ENCODE assay signal across 8 cellular contexts in the genomic region with DNA sequence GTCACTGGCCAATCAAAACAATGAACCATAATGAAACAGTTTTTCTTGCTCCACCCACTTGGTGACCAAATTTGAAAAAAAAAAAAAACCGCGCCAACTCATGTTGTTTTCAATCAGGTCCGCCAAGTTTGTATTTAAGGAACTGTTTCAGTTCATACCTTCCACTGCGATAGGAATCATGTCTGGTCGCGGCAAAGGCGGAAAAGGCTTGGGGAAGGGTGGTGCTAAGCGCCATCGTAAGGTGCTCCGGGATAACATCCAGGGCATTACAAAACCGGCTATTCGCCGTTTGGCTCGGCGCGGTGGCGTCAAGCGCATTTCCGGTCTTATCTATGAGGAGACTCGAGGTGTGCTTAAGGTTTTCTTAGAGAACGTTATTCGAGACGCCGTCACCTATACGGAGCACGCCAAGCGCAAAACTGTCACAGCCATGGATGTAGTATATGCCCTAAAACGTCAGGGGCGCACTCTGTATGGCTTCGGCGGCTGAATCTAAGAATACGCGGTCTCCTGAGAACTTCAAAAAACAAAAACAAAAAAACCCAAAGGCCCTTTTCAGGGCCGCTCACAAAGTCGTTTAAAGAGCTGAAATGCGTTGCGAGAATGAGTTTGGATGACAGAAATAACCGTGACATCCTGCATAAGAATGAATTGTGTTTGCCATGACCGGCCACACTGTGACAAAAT. TPM values are rescaled to one million over a fixed set of nuclear protein-coding genes. Genes with fewer than 3 reads are reported as not detected.
DNase-seq lines count a peak whose midpoint lies in the region; TF ChIP-seq lines count a peak whose summit lies in the region.

No MANE protein-coding gene starts in this region.

- 0 out of 2 replicates have a peak, but pooled peaks cover 3% of the 10 kb centered on the region for H3F3A ChIP-seq in OCI-LY1 (ENCODE audit: insufficient read depth, low read length)

- TF ChIP-seq CTCF in GM20000 (IDR thresholded peaks at IDR 0.05; ENCODE audit: extremely low read depth, missing control alignments) (no peak), OCI-LY1 (IDR thresholded peaks at IDR 0.05; ENCODE audit: low read length) (peak; percentile 44; the same call in 1 of the 2 replicates)

- no peaks in the 10 kb centered on the region for H3K27me3 ChIP-seq in OCI-LY1 (ENCODE audit: insufficient read depth, low read length)
- H3K27me3 ChIP-seq in mononuclear cell (ENCODE audit: insufficient read depth, low read length) = no peaks in the 10 kb centered on the region

- H3K9me3 ChIP-seq in OCI-LY1 (ENCODE audit: low read length) = 0 out of 2 replicates have a peak, but pooled peaks cover 6% of the 10 kb centered on the region
- H3K9me3 ChIP-seq in mononuclear cell (ENCODE audit: low read depth, low read length) = no peaks in the 10 kb centered on the region

- no peaks in the 10 kb centered on the region for H3K9me2 ChIP-seq in OCI-LY1 (ENCODE audit: low read depth, low read length)

- H3K36me3 ChIP-seq in OCI-LY1 (ENCODE audit: insufficient read depth, low read length) = no peaks in the 10 kb centered on the region

- peak overlapping the region; percentile 61 for H3K4me3 ChIP-seq in OCI-LY1 (ENCODE audit: low read depth, low read length, poor library complexity, severe bottlenecking)
- peak overlapping the region; percentile 55 for H3K4me3 ChIP-seq in mononuclear cell (ENCODE audit: low read length)

- H3K4me1 ChIP-seq in OCI-LY1 (ENCODE audit: insufficient read depth, low read length, severe bottlenecking) (peaks cover 23% of the 10 kb centered on the region), mononuclear cell (ENCODE audit: insufficient read depth, low read length) (peaks cover 14% of the 10 kb centered on the region)

- H3K9ac ChIP-seq in OCI-LY1 (ENCODE audit: low read length) = peak overlapping the region; percentile 79

- peak overlapping the region; percentile 96 for H3K27ac ChIP-seq in OCI-LY1 (ENCODE audit: low read depth, low read length, poor library complexity, severe bottlenecking)

- no peak overlapping the region for H2AFZ ChIP-seq in OCI-LY1 (ENCODE audit: low read length)

- H3K79me2 ChIP-seq in OCI-LY1 (ENCODE audit: insufficient read depth, low read length) = no peaks in the 10 kb centered on the region

- DNase-seq in COLO668 (lab: John Stamatoyannopoulos, UW; ENCODE audit: unreplicated experiment) (peak; percentile 79), GM20000 (ENCODE audit: low spot score) (peak; percentile 76), HS-5 (ENCODE audit: low read depth) (peak; percentile 94), activated T-cell treated with anti-CD3 and anti-CD28 coated beads for 1 hour (ENCODE audit: low read depth) (peak; percentile 81), epidermal melanocyte (ENCODE audit: insufficient read length, low spot score) (peak; percentile 34)
- peak; percentile 69 to 79 for DNase-seq in stimulated activated CD8-positive, alpha-beta memory T cell treated with anti-CD3 and anti-CD28 coated beads, Interleukin-2, amount 100 ng/mL, for 48 hours (ENCODE audit: low read depth in 2 of 2)

- peak overlapping the region; percentile 64 for H3K4me2 ChIP-seq in OCI-LY1 (ENCODE audit: low read length)

- no peaks in the 10 kb centered on the region for H4K20me1 ChIP-seq in OCI-LY1 (ENCODE audit: insufficient read depth, low read length)

RNA-seq across cellular contexts. Expression of a gene that starts 16.7 kb away (rescaled TPM):
- 1.5 TPM for total RNA-seq in mononuclear cell

Comparison
In these comparisons a context has a peak if more than half of its experiments do, and no peak if none do; other contexts are left out.
1. Peak in every context shown above with its lines: DNase-seq, H3K4me3 ChIP-seq and H3K27ac ChIP-seq.
2. DNase-seq: peak in every context shown above with its lines; median percentile 94 in HS-5; 81 in activated T-cell treated with anti-CD3 and anti-CD28 coated beads for 1 hour; 79 in COLO668; 76 in GM20000; 74 in stimulated activated CD8-positive, alpha-beta memory T cell treated with anti-CD3 and anti-CD28 coated beads, Interleukin-2, amount 100 ng/mL, for 48 hours; 34 in epidermal melanocyte.